In genomic region chr2:112023707-112024106, GRCh38 we compare ENCODE assay signal across 13 cellular contexts. TPM values are rescaled to one million over a fixed set of nuclear protein-coding genes. Genes with fewer than 3 reads are reported as not detected.
DNase-seq lines count a peak whose midpoint lies in the region; ATAC-seq and TF ChIP-seq lines count a peak whose summit lies in the region.
"Had no signal": no experiment of that assay in that cellular context is flagged by ENCODE, and none has a peak within 500 bp of the region (broad histone marks: within the 10 kb centered on the region; RNA-seq: fewer than 3 reads in every experiment).

No MANE protein-coding gene starts in this region.

- H3K36me3 ChIP-seq in MM.1S (replicated peaks; ENCODE audit: insufficient read depth, low read length): no peaks in the 10 kb centered on the region
- peaks cover 0 to 67% (median 0%) of the 10 kb centered on the region in 6 donors for H3K36me3 ChIP-seq in spleen
- H3K36me3 ChIP-seq: HAP-1 had no signal

- H3K9me3 ChIP-seq in MM.1S (replicated peaks; ENCODE audit: insufficient read depth, low read length) (no peaks in the 10 kb centered on the region), spleen (no peaks in the 10 kb centered on the region)
- H3K9me3 ChIP-seq: HAP-1 had no signal

- 90 to 94% (median 93%) methylated on average over 5 of the region's 5 CpGs for WGBS in spleen, 5 donors

- TF ChIP-seq CTCF in MM.1S (IDR thresholded peaks at IDR 0.05; ENCODE audit: low read length): no peak
- no peak for TF ChIP-seq CTCF in VCaP (conservative IDR thresholded peaks at IDR 0.05)
- no peak for TF ChIP-seq CTCF in spleen (IDR thresholded peaks at IDR 0.05 in 8 of 11, conservative IDR thresholded peaks at IDR 0.05 in 3 of 11)

- H3K27ac ChIP-seq in MM.1S (ENCODE audit: low read length) (peak overlapping the region; percentile 90), VCaP (peak overlapping the region; percentile 48), layer of hippocampus (ENCODE audit: low read depth, low read length) (peak overlapping the region; percentile 59), spleen (peak overlapping the region in 5 of 8 donors; percentile 43 to 72 (median 62))

- no peaks in the 10 kb centered on the region for H4K20me1 ChIP-seq in MM.1S (ENCODE audit: insufficient read depth, low read length)

- H3F3A ChIP-seq in MM.1S (ENCODE audit: insufficient read depth, low read length): peaks cover 14% of the 10 kb centered on the region

- H3K27me3 ChIP-seq in MM.1S (replicated peaks; ENCODE audit: insufficient read depth, low read length) (no peaks in the 10 kb centered on the region), layer of hippocampus (ENCODE audit: control insufficient read depth, insufficient read depth, low read length) (no peaks in the 10 kb centered on the region), spleen (replicated peaks in 1 of 7) (no peaks in the 10 kb centered on the region)

- H3K4me2 ChIP-seq in MM.1S (ENCODE audit: low read depth, low read length): peak overlapping the region; percentile 78

- peaks cover 24% of the 10 kb centered on the region for H3K4me1 ChIP-seq in MM.1S (ENCODE audit: low read length)
- H3K4me1 ChIP-seq in spleen: peaks cover 0 to 20% (median 2%) of the 10 kb centered on the region in 6 donors

- TF ChIP-seq POLR2A in spleen (IDR thresholded peaks at IDR 0.05) (no peak), GM18505 (IDR thresholded peaks at IDR 0.05; ENCODE audit: borderline replicate concordance, extremely low read depth, insufficient read depth, insufficient read length) (no peak)

- DNase-seq in MM.1S (peak; percentile 27), spleen (no peak), NCI-H69 (lab: John Stamatoyannopoulos, UW) (no peak), DMS79 treated with DMSO at 0.1 percent for 48 hours (lab: John Stamatoyannopoulos, UW) (no peak)
- DNase-seq: Calu3; CD4-positive, alpha-beta T cell; DMS79; GDM1 had no signal

- intact Hi-C loops in spleen (cut with DNase I; ENCODE audit: low total_unique reads): no loop called here

- H3K79me2 ChIP-seq in MM.1S (ENCODE audit: low read length): no peaks in the 10 kb centered on the region

- H3K4me3 ChIP-seq in MM.1S (ENCODE audit: low read length): peak overlapping the region; percentile 13
- H3K4me3 ChIP-seq in spleen: no peak overlapping the region
- H3K4me3 ChIP-seq: HAP-1 had no signal

- H2AFZ ChIP-seq in MM.1S (ENCODE audit: low read length): peak overlapping the region; percentile 69

- peak overlapping the region; percentile 71 for H3K9ac ChIP-seq in MM.1S (ENCODE audit: low read length)

- no peak for ATAC-seq in GM18505 (IDR thresholded peaks at IDR 0.05; ENCODE audit: unreplicated experiment)
- no peak for ATAC-seq in GM21423 (IDR thresholded peaks at IDR 0.05; ENCODE audit: unreplicated experiment)

- H3K9me2 ChIP-seq in MM.1S (replicated peaks; ENCODE audit: insufficient read depth, low read length): no peaks in the 10 kb centered on the region

RNA-seq across cellular contexts. Expression of gene TMEM87B, which starts 31.4 kb away (rescaled TPM):
- total RNA-seq in spleen: 10 to 100 TPM; 30.6 to 39.9 (median 35.4) TPM
- 10 to 100 TPM; 10.4 to 10.9 (median 10.8) TPM for polyA plus RNA-seq in spleen
